In the genomic region with DNA sequence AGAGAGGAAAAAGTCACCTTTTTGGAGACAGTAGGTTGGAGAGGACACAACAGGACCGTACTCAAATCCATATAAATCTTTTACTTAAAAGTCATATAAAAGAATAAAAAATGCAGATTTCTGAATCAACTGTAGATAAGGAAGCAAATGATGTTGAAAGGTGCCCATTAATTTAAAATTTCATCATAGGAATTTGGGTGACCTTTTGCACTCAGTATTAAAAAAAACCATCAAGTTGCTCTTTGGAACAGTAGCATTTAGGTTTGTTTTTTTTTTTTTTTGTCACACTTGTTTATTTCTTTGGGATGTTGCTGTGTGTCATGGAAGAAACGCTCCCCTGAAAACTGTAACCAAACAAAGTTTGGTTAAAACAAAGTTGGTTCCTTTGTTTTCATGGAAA, we compare ENCODE assay signal across 14 cellular contexts. TPM values are rescaled to one million over a fixed set of nuclear protein-coding genes. Genes with fewer than 3 reads are reported as not detected.
A peak's percentile ranks its signal among the peaks of the same experiment; 100 is the strongest.
DNase-seq lines count a peak whose midpoint lies in the region; ATAC-seq and TF ChIP-seq lines count a peak whose summit lies in the region.
"Had no signal": no experiment of that assay in that cellular context is flagged by ENCODE, and none has a peak within 500 bp of the region (broad histone marks: within the 10 kb centered on the region; RNA-seq: fewer than 3 reads in every experiment).

No MANE protein-coding gene starts in this region.

- peak overlapping the region in 2 of 3 experiments; percentile 71 to 80 for H3K27ac Mint-ChIP-seq in nephron

- intact Hi-C loops in left ventricle myocardium inferior (cut with micrococcal nuclease) = loop anchor here (5.0 kb wide), 1 partner anchor 547 kb away; no protein-coding TSS in a partner anchor
- intact Hi-C loops in Right ventricle myocardium superior (cut with DNase I) = loop anchor here (5.0 to 10.0 kb wide), 2 partner anchors 120 to 547 kb away; partner anchors contain the start of genes MCM8 and TRMT6
- intact Hi-C loops in right cardiac atrium (cut with DNase I) = loop anchor here in 3 of 4 donors (5.0 to 10.0 kb wide), 3 partner anchors 280 to 550 kb away; no protein-coding TSS in a partner anchor

- WGBS in right cardiac atrium = 74% methylated on average over 2 of the region's 2 CpGs

- no peaks in the 10 kb centered on the region for H3K27me3 Mint-ChIP-seq in nephron (ENCODE audit: low read depth)

- H3K27ac ChIP-seq in left ventricle myocardium inferior (replicated peaks) (peak overlapping the region; percentile 84), right cardiac atrium (ENCODE audit: low read length) (peak overlapping the region; percentile 43)
- H3K27ac ChIP-seq: C4-2B, PC-9 had no signal

- H3K27me3 ChIP-seq in left ventricle myocardium inferior (ENCODE audit: low read depth) (no peaks in the 10 kb centered on the region), right cardiac atrium (ENCODE audit: control insufficient read depth, insufficient read depth) (no peaks in the 10 kb centered on the region)
- H3K27me3 ChIP-seq: MG63 had no signal

- H3K4me1 Mint-ChIP-seq in nephron = peaks cover 19% of the 10 kb centered on the region
- H3K4me1 Mint-ChIP-seq: CD8-positive, alpha-beta memory T cell had no signal

- no peaks in the 10 kb centered on the region for H3K9me3 ChIP-seq in left ventricle myocardium inferior (replicated peaks)
- no peaks in the 10 kb centered on the region for H3K9me3 ChIP-seq in right cardiac atrium (ENCODE audit: control insufficient read depth, low read length)
- H3K9me3 ChIP-seq: MG63 had no signal

- H3K4me3 ChIP-seq in left ventricle myocardium inferior (no peak overlapping the region), right cardiac atrium (ENCODE audit: low read length) (no peak overlapping the region)
- H3K4me3 ChIP-seq: MG63, PC-9 had no signal

- H3K36me3 Mint-ChIP-seq in nephron (ENCODE audit: low read depth) = no peaks in the 10 kb centered on the region
- H3K36me3 Mint-ChIP-seq: CD8-positive, alpha-beta memory T cell had no signal

- no peaks in the 10 kb centered on the region for H3K36me3 ChIP-seq in left ventricle myocardium inferior
- H3K36me3 ChIP-seq: MG63 had no signal

- TF ChIP-seq CTCF in left ventricle myocardium inferior (IDR thresholded peaks at IDR 0.05; ENCODE audit: borderline replicate concordance) = no peak
- TF ChIP-seq CTCF in nephron (IDR thresholded peaks at IDR 0.05; ENCODE audit: unreplicated experiment in 3 of 3) = no peak

- H3K9me3 Mint-ChIP-seq in nephron = no peaks in the 10 kb centered on the region
- H3K9me3 Mint-ChIP-seq: CD8-positive, alpha-beta memory T cell had no signal

- ATAC-seq in Right ventricle myocardium superior (ENCODE audit: poor library complexity) = no peak
- ATAC-seq in right cardiac atrium = no peak
- ATAC-seq in GM21423 (IDR thresholded peaks at IDR 0.05; ENCODE audit: unreplicated experiment) = no peak

- H3K4me3 Mint-ChIP-seq in nephron = no peak overlapping the region
- H3K4me3 Mint-ChIP-seq: CD8-positive, alpha-beta memory T cell had no signal

- H3K4me1 ChIP-seq in left ventricle myocardium inferior = peaks cover 16% of the 10 kb centered on the region
- no peaks in the 10 kb centered on the region for H3K4me1 ChIP-seq in right cardiac atrium (ENCODE audit: control insufficient read depth, insufficient read depth, low read length)

- DNase-seq in left ventricle myocardium inferior (no peak), Right ventricle myocardium superior (no peak), right cardiac atrium (no peak), NCI-H1105 treated with DMSO at 0.1 percent for 48 hours (lab: John Stamatoyannopoulos, UW) (no peak)
- DNase-seq in activated CD4-positive, alpha-beta T cell treated with anti-CD3 and anti-CD28 coated beads for 48 hours = no peak
- DNase-seq: CD8-positive, alpha-beta memory T cell; MG63; NCI-H2029 treated with DMSO at 0.1 percent for 48 hours; NCI-H226; PC-9 had no signal

RNA-seq across cellular contexts. Expression of gene LRRN4, which starts 20.9 kb away (rescaled TPM):
- 0.08 TPM for total RNA-seq in left ventricle myocardium inferior
- not detected for total RNA-seq in Right ventricle myocardium superior
- under 1 TPM; 0.11 to 0.77 (median 0.39) TPM for total RNA-seq in right cardiac atrium
- polyA plus RNA-seq in right cardiac atrium = 0.05 TPM
- total RNA-seq: CD8-positive, alpha-beta memory T cell; H4 had no signal
- polyA plus RNA-seq: CD8-positive, alpha-beta memory T cell had no signal

RNA-seq across cellular contexts. Expression of gene FERMT1, which starts 48.0 kb away (rescaled TPM):
- total RNA-seq in left ventricle myocardium inferior = 0.63 TPM
- total RNA-seq in Right ventricle myocardium superior = 1.0 TPM
- total RNA-seq in right cardiac atrium = 1 to 10 TPM; 1.7 to 2.9 (median 2.1) TPM
- polyA plus RNA-seq in right cardiac atrium = 0.54 TPM
- polyA plus RNA-seq: CD8-positive, alpha-beta memory T cell had no signal
